Comparison of ENCODE assay signal across 8 cellular contexts in the genomic region with DNA sequence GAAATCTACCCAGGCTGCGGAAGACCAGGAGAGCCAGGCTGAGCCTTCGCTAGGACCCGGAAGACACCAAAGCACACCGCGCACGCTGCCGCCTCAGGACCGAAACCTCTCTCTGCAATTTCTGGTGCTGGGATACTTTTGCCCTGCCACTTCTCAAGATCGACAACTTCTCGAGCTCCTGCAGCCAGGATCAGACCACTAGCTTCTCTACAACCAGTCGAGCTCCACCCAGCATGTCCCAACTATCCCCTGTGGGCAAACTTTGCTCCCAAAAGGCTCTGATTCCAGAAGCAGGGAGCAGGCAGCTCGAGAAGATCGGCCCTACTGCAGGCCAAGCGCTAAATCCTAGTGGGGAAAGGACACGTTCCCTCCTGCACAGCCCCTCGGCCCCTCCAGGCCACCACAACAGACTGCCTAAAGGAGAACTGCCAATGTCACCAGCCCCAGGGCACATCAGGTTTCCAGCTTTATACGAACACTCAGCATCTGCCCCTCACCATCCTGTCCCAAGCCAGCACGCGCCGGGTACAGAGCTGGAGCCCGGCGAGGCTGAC. TPM values are rescaled to one million over a fixed set of nuclear protein-coding genes. Genes with fewer than 3 reads are reported as not detected.
A peak's percentile ranks its signal among the peaks of the same experiment; 100 is the strongest.
DNase-seq lines count a peak whose midpoint lies in the region; ATAC-seq and TF ChIP-seq lines count a peak whose summit lies in the region.

No MANE protein-coding gene starts in this region.

- peaks cover 7% of the 10 kb centered on the region for H3K4me1 ChIP-seq in RWPE2 (ENCODE audit: insufficient read depth, poor library complexity, severe bottlenecking)
- H3K4me1 ChIP-seq in heart left ventricle: peaks cover 22 to 59% (median 53%) of the 10 kb centered on the region in 12 donors

- no peak for TF ChIP-seq POLR2A in heart left ventricle (IDR thresholded peaks at IDR 0.05)

- H3K4me3 ChIP-seq in RWPE2 (ENCODE audit: severe bottlenecking) (peak overlapping the region; percentile 72), heart left ventricle (peak overlapping the region; percentile 71 to 99 (median 90))

- no peaks in the 10 kb centered on the region for H3K9me3 ChIP-seq in RWPE2 (ENCODE audit: severe bottlenecking)
- no peaks in the 10 kb centered on the region for H3K9me3 ChIP-seq in heart left ventricle

- ATAC-seq in RWPE2 (ENCODE audit: low read depth): peak; percentile 18; the same call in 1 of the 3 replicates
- no peak for ATAC-seq in heart left ventricle
- no peak for ATAC-seq in GM21515 (IDR thresholded peaks at IDR 0.05; ENCODE audit: unreplicated experiment)
- ATAC-seq in HG03025 (IDR thresholded peaks at IDR 0.05; ENCODE audit: low FRiP score, unreplicated experiment): no peak

- no peaks in the 10 kb centered on the region for H3K27me3 ChIP-seq in RWPE2 (ENCODE audit: insufficient read depth, poor library complexity, severe bottlenecking)
- H3K27me3 ChIP-seq in heart left ventricle: no peaks in the 10 kb centered on the region

- TF ChIP-seq CTCF in RWPE2 (IDR thresholded peaks at IDR 0.05; ENCODE audit: poor library complexity, severe bottlenecking): no peak
- no peak for TF ChIP-seq CTCF in heart left ventricle (IDR thresholded peaks at IDR 0.05)
- TF ChIP-seq CTCF in progenitor cell of endocrine pancreas (IDR thresholded peaks at IDR 0.05; ENCODE audit: unreplicated experiment): no peak

- H3K4me1 Mint-ChIP-seq in progenitor cell of endocrine pancreas (ENCODE audit: low read depth): peaks cover 27% of the 10 kb centered on the region

- peak overlapping the region; percentile 96 for H3K27ac Mint-ChIP-seq in progenitor cell of endocrine pancreas

- intact Hi-C loops in heart left ventricle (cut with DNase I): loop anchor here in 9 of 10 donors (1.0 to 10.0 kb wide), 13 partner anchors 26 to 251 kb away; a partner anchor contains a TSS

- no peaks in the 10 kb centered on the region for H3K9me3 Mint-ChIP-seq in progenitor cell of endocrine pancreas (ENCODE audit: low read depth)

- peak; percentile 20 for DNase-seq in CMK (ENCODE audit: low read depth)
- DNase-seq in HPDE6-E6E7 (ENCODE audit: extremely low spot score): peak; percentile 37
- no peak for DNase-seq in RWPE2 (ENCODE audit: low spot score)
- DNase-seq in activated naive CD8-positive, alpha-beta T cell treated with anti-CD3 and anti-CD28 coated beads, Interleukin-2, amount 50 U/mL, for 16 hours (ENCODE audit: low read depth, low spot score): peak; percentile 29
- peak in 2 of 5 donors; percentile 45 to 63 for DNase-seq in heart left ventricle
- DNase-seq in progenitor cell of endocrine pancreas (ENCODE audit: low spot score, unreplicated experiment): no peak

- H3K27ac ChIP-seq in RWPE2 (ENCODE audit: poor library complexity, severe bottlenecking) (peak overlapping the region; percentile 85), heart left ventricle (peak overlapping the region; percentile 90 to 99 (median 97))

- H3K36me3 ChIP-seq in RWPE2 (ENCODE audit: low read depth) (peaks cover 12% of the 10 kb centered on the region; the same call in 1 of the 2 replicates), heart left ventricle (peaks cover 0 to 21% (median 6%) of the 10 kb centered on the region in 9 donors)

- WGBS in heart left ventricle, 4 donors: 0 to 1% (median 0%) methylated on average over 10 to 22 of the region's 22 CpGs

- H3K4me3 Mint-ChIP-seq in progenitor cell of endocrine pancreas (ENCODE audit: low read depth): peak overlapping the region; percentile 98

- peaks cover 3% of the 10 kb centered on the region for H3K36me3 Mint-ChIP-seq in progenitor cell of endocrine pancreas (ENCODE audit: insufficient read depth)

- H3K27me3 Mint-ChIP-seq in progenitor cell of endocrine pancreas: no peaks in the 10 kb centered on the region

RNA-seq across cellular contexts. Expression of a gene that starts 1.0 kb away (rescaled TPM):
- 10 to 100 TPM; 15.3 to 24.8 (median 18.9) TPM for total RNA-seq in heart left ventricle
- polyA plus RNA-seq in heart left ventricle: 10 to 100 TPM in 1 of 2 donors, 1 to 10 TPM in 1; 9.6 to 17.5 TPM
- total RNA-seq in progenitor cell of endocrine pancreas: 44.0 and 51.9 TPM in 2 replicates

RNA-seq across cellular contexts. Expression of a gene that starts 40.2 kb away (rescaled TPM):
- total RNA-seq in heart left ventricle: 10 to 100 TPM; 46.5 to 72.2 (median 60.1) TPM
- 10 to 100 TPM; 43.3 to 67.5 TPM for polyA plus RNA-seq in heart left ventricle
- total RNA-seq in progenitor cell of endocrine pancreas: 208 and 228 TPM in 2 replicates

RNA-seq across cellular contexts. Expression of a gene that starts 46.3 kb away (rescaled TPM):
- total RNA-seq in heart left ventricle (10 to 100 TPM; 31.4 to 78.9 (median 61.8) TPM), progenitor cell of endocrine pancreas (144 and 148 TPM in 2 replicates)
- polyA plus RNA-seq in heart left ventricle: 10 to 100 TPM; 31.1 to 76.9 TPM

Comparison
In these comparisons a context has a peak if more than half of its experiments do, and no peak if none do; other contexts are left out.
1. DNase-seq: peak in CMK (single experiment), HPDE6-E6E7 (single experiment) and activated naive CD8-positive, alpha-beta T cell treated with anti-CD3 and anti-CD28 coated beads, Interleukin-2, amount 50 U/mL, for 16 hours (single experiment); none in RWPE2 (single experiment) and progenitor cell of endocrine pancreas (single experiment).